ENCODE assay signal across 18 cellular contexts in genomic region chr1:5390497-5390896, GRCh38.
DNase-seq lines count a peak whose midpoint lies in the region; ATAC-seq and TF ChIP-seq lines count a peak whose summit lies in the region.
"Had no signal": no experiment of that assay in that cellular context is flagged by ENCODE, and none has a peak within 500 bp of the region (broad histone marks: within the 10 kb centered on the region; RNA-seq: fewer than 3 reads in every experiment).

No MANE protein-coding gene starts in this region.

- no peaks in the 10 kb centered on the region for H3K9me3 Mint-ChIP-seq in activated CD4-positive, alpha-beta T cell treated with anti-CD3 and anti-CD28 coated beads for 36 hours (ENCODE audit: low read depth)
- no peaks in the 10 kb centered on the region for H3K9me3 Mint-ChIP-seq in activated CD4-positive, alpha-beta memory T cell treated with anti-CD3 and anti-CD28 coated beads for 36 hours
- H3K9me3 Mint-ChIP-seq in naive thymus-derived CD8-positive, alpha-beta T cell: peaks cover 0 to 4% (median 0%) of the 10 kb centered on the region in 9 donors
- H3K9me3 Mint-ChIP-seq: CD4-positive, alpha-beta T cell had no signal

- H4K8ac ChIP-seq in mesendoderm (ENCODE audit: low read depth, low read length): no peak overlapping the region

- H3K4me3 Mint-ChIP-seq in activated CD4-positive, alpha-beta T cell treated with anti-CD3 and anti-CD28 coated beads for 36 hours: no peak overlapping the region
- no peak overlapping the region for H3K4me3 Mint-ChIP-seq in activated CD4-positive, alpha-beta memory T cell treated with anti-CD3 and anti-CD28 coated beads for 36 hours
- peak overlapping the region in 6 of 10 donors; percentile 10 to 90 (median 34) for H3K4me3 Mint-ChIP-seq in naive thymus-derived CD8-positive, alpha-beta T cell
- H3K4me3 Mint-ChIP-seq: CD4-positive, alpha-beta T cell; H9 had no signal

- H2AK5ac ChIP-seq in mesendoderm (ENCODE audit: low read length): no peak overlapping the region

- H3K9me2 ChIP-seq in Loucy (replicated peaks; ENCODE audit: low read depth, low read length): no peaks in the 10 kb centered on the region

- TF ChIP-seq CTCF in Loucy (conservative IDR thresholded peaks at IDR 0.05; ENCODE audit: low read length): no peak
- TF ChIP-seq CTCF in A673 (conservative IDR thresholded peaks at IDR 0.05; ENCODE audit: low read depth, low read length): no peak

- peaks cover 31% of the 10 kb centered on the region for H3K4me1 Mint-ChIP-seq in activated CD4-positive, alpha-beta T cell treated with anti-CD3 and anti-CD28 coated beads for 36 hours
- peaks cover 36% of the 10 kb centered on the region for H3K4me1 Mint-ChIP-seq in activated CD4-positive, alpha-beta memory T cell treated with anti-CD3 and anti-CD28 coated beads for 36 hours (ENCODE audit: low read depth)
- H3K4me1 Mint-ChIP-seq in naive thymus-derived CD8-positive, alpha-beta T cell: peaks cover 13 to 39% (median 31%) of the 10 kb centered on the region in 4 donors

- no peaks in the 10 kb centered on the region for H3K79me1 ChIP-seq in mesendoderm (ENCODE audit: low read length)

- CTCF ChIA-PET in activated CD4-positive, alpha-beta T cell treated with anti-CD3 and anti-CD28 coated beads for 36 hours (lab: Charles Lee): no interaction called here
- CTCF ChIA-PET in activated CD4-positive, alpha-beta memory T cell treated with anti-CD3 and anti-CD28 coated beads for 36 hours (lab: Charles Lee): no interaction called here
- CTCF ChIA-PET in A673 (lab: Charles Lee): no interaction called here

- H3F3A ChIP-seq in Loucy (ENCODE audit: low read depth): peaks cover 10% of the 10 kb centered on the region; the same call in 1 of the 2 replicates

- no peaks in the 10 kb centered on the region for H4K20me1 ChIP-seq in Loucy (ENCODE audit: insufficient read depth, low read length, poor library complexity, severe bottlenecking)

- WGBS in mesendoderm (ENCODE audit: extremely low coverage, insufficient coverage, low lambda C conversion rate): no CpG with 5 or more reads among the region's 7 CpGs

- no peaks in the 10 kb centered on the region for H3K27me3 ChIP-seq in Loucy (ENCODE audit: insufficient read depth, low read length, poor library complexity, severe bottlenecking)
- peaks cover 14% of the 10 kb centered on the region for H3K27me3 ChIP-seq in A673 (replicated peaks; ENCODE audit: insufficient read depth, low read depth, low read length, poor library complexity)
- no peaks in the 10 kb centered on the region for H3K27me3 ChIP-seq in mesendoderm (ENCODE audit: insufficient read depth, low read length, poor library complexity)

- H3K36me3 ChIP-seq in Loucy (ENCODE audit: insufficient read depth, low read length) (no peaks in the 10 kb centered on the region), A673 (ENCODE audit: insufficient read depth, low read length, poor library complexity, severe bottlenecking) (no peaks in the 10 kb centered on the region), mesendoderm (ENCODE audit: control insufficient read depth, insufficient read depth, low read length) (no peaks in the 10 kb centered on the region)

- no peak overlapping the region for H2BK5ac ChIP-seq in mesendoderm (ENCODE audit: low read length)

- no peak overlapping the region for H2BK120ac ChIP-seq in mesendoderm (ENCODE audit: low read depth, low read length)

- H3K4me1 ChIP-seq in Loucy (ENCODE audit: insufficient read depth, low read length, poor library complexity, severe bottlenecking) (peaks cover 29% of the 10 kb centered on the region), A673 (ENCODE audit: insufficient read depth, low read length, poor library complexity, severe bottlenecking) (no peaks in the 10 kb centered on the region), mesendoderm (ENCODE audit: control insufficient read depth, low read depth, low read length) (no peaks in the 10 kb centered on the region)

- H3K79me2 ChIP-seq in Loucy (ENCODE audit: insufficient read depth, low read length) (no peaks in the 10 kb centered on the region), mesendoderm (ENCODE audit: control insufficient read depth, insufficient read depth, low read length) (no peaks in the 10 kb centered on the region)

- no peak overlapping the region for H4K5ac ChIP-seq in mesendoderm (ENCODE audit: low read length)

- H3K9ac ChIP-seq in Loucy (ENCODE audit: low read depth, low read length, poor library complexity, severe bottlenecking) (no peak overlapping the region), mesendoderm (ENCODE audit: low read length) (no peak overlapping the region)

- no peaks in the 10 kb centered on the region for H3K9me3 ChIP-seq in Loucy (ENCODE audit: insufficient read depth, low read depth, low read length)
- no peaks in the 10 kb centered on the region for H3K9me3 ChIP-seq in A673 (ENCODE audit: low read depth, low read length, poor library complexity, severe bottlenecking)

- no peak overlapping the region for H3K4ac ChIP-seq in mesendoderm (ENCODE audit: low read depth, low read length)

- peak; percentile 72 for ATAC-seq in activated CD4-positive, alpha-beta T cell treated with anti-CD3 and anti-CD28 coated beads for 36 hours
- no peak for ATAC-seq in naive thymus-derived CD8-positive, alpha-beta T cell
- ATAC-seq: GM12878 had no signal

- POLR2A ChIA-PET in activated CD4-positive, alpha-beta T cell treated with anti-CD3 and anti-CD28 coated beads for 36 hours (lab: Charles Lee): no interaction called here
- POLR2A ChIA-PET in activated CD4-positive, alpha-beta memory T cell treated with anti-CD3 and anti-CD28 coated beads for 36 hours (lab: Charles Lee): no interaction called here
- POLR2A ChIA-PET in naive thymus-derived CD8-positive, alpha-beta T cell (lab: Charles Lee): interaction anchor here (1.1 to 2.0 kb wide), 2 partner anchors 21 to 62 kb away, joined by 3 to 5 read pairs; no protein-coding TSS in a partner anchor
- POLR2A ChIA-PET in A673 (lab: Charles Lee; ENCODE audit: low non-redundant PET): no interaction called here

- H3K27ac ChIP-seq in A673 (ENCODE audit: low read depth, low read length, poor library complexity, severe bottlenecking): no peak overlapping the region
- H3K27ac ChIP-seq in mesendoderm (ENCODE audit: low read depth, low read length): no peak overlapping the region
- H3K27ac ChIP-seq: PC-9 had no signal

- no peak overlapping the region for H2AFZ ChIP-seq in Loucy (ENCODE audit: low read length)
- H2AFZ ChIP-seq: PC-9 had no signal

- H3K56ac ChIP-seq in mesendoderm (ENCODE audit: low read length): no peak overlapping the region

- no peak overlapping the region for H3K27ac Mint-ChIP-seq in activated CD4-positive, alpha-beta T cell treated with anti-CD3 and anti-CD28 coated beads for 36 hours
- no peak overlapping the region for H3K27ac Mint-ChIP-seq in activated CD4-positive, alpha-beta memory T cell treated with anti-CD3 and anti-CD28 coated beads for 36 hours
- peak overlapping the region in 4 of 10 donors; percentile 18 to 87 (median 56) for H3K27ac Mint-ChIP-seq in naive thymus-derived CD8-positive, alpha-beta T cell
- H3K27ac Mint-ChIP-seq: CD4-positive, alpha-beta T cell; H9 had no signal

- intact Hi-C loops in activated CD4-positive, alpha-beta T cell treated with anti-CD3 and anti-CD28 coated beads for 36 hours (cut with DNase I, micrococcal nuclease): no loop called here
- intact Hi-C loops in activated CD4-positive, alpha-beta memory T cell treated with anti-CD3 and anti-CD28 coated beads for 36 hours (cut with micrococcal nuclease): no loop called here
- intact Hi-C loops in A673 (cut with micrococcal nuclease; ENCODE audit: unreplicated experiment): no loop called here

- H3K27me3 Mint-ChIP-seq in activated CD4-positive, alpha-beta T cell treated with anti-CD3 and anti-CD28 coated beads for 36 hours: no peaks in the 10 kb centered on the region
- H3K27me3 Mint-ChIP-seq in activated CD4-positive, alpha-beta memory T cell treated with anti-CD3 and anti-CD28 coated beads for 36 hours: no peaks in the 10 kb centered on the region
- H3K27me3 Mint-ChIP-seq in naive thymus-derived CD8-positive, alpha-beta T cell: no peaks in the 10 kb centered on the region
- H3K27me3 Mint-ChIP-seq: CD4-positive, alpha-beta T cell had no signal

- no peak overlapping the region for H3K4me3 ChIP-seq in Loucy (ENCODE audit: low read length, poor library complexity, severe bottlenecking)
- H3K4me3 ChIP-seq in A673 (ENCODE audit: low read depth, low read length, poor library complexity, severe bottlenecking): no peak overlapping the region
- no peak overlapping the region for H3K4me3 ChIP-seq in mesendoderm (ENCODE audit: low read length)
- H3K4me3 ChIP-seq: GM12878, PC-9 had no signal

- DNase-seq in activated CD4-positive, alpha-beta T cell treated with anti-CD3 and anti-CD28 coated beads for 36 hours: peak; percentile 50
- no peak for DNase-seq in activated CD4-positive, alpha-beta T cell treated with anti-CD3 and anti-CD28 coated beads for 1 hour
- peak; percentile 44 for DNase-seq in activated CD4-positive, alpha-beta memory T cell treated with anti-CD3 and anti-CD28 coated beads for 36 hours
- peak in 1 of 10 donors; percentile 46 for DNase-seq in naive thymus-derived CD8-positive, alpha-beta T cell
- DNase-seq in A673 (ENCODE audit: low spot score) (no peak), T-helper 1 cell (no peak), mesendoderm (no peak)
- DNase-seq: GF-D8, H9, KG1, NCI-H1417, NCI-H187 treated with DMSO at 0.1 percent for 48 hours, NCI-H226, NCI-H524, PC-9 had no signal

- no peak overlapping the region for H3K23ac ChIP-seq in mesendoderm (ENCODE audit: low read length)

- no TSS peak for BruUV-seq in A673 (replicated peaks; lab: Mats Ljungman, UMichigan)

- no peaks in the 10 kb centered on the region for H3K36me3 Mint-ChIP-seq in activated CD4-positive, alpha-beta T cell treated with anti-CD3 and anti-CD28 coated beads for 36 hours (ENCODE audit: low read depth)
- no peaks in the 10 kb centered on the region for H3K36me3 Mint-ChIP-seq in activated CD4-positive, alpha-beta memory T cell treated with anti-CD3 and anti-CD28 coated beads for 36 hours
- no peaks in the 10 kb centered on the region for H3K36me3 Mint-ChIP-seq in naive thymus-derived CD8-positive, alpha-beta T cell

- no peak overlapping the region for H2BK15ac ChIP-seq in mesendoderm (replicated peaks; ENCODE audit: low read depth)

- H3K18ac ChIP-seq in mesendoderm (ENCODE audit: low read length): no peak overlapping the region

- peak overlapping the region; percentile 76 for H3K4me2 ChIP-seq in Loucy (ENCODE audit: low read depth, low read length, poor library complexity, severe bottlenecking)
- H3K4me2 ChIP-seq in mesendoderm (ENCODE audit: low read length): no peak overlapping the region
- H3K4me2 ChIP-seq: PC-9 had no signal

Comparison
In these comparisons a context has a peak if more than half of its experiments do, and no peak if none do; other contexts are left out.
1. DNase-seq: peak in activated CD4-positive, alpha-beta T cell treated with anti-CD3 and anti-CD28 coated beads for 36 hours (single experiment) and activated CD4-positive, alpha-beta memory T cell treated with anti-CD3 and anti-CD28 coated beads for 36 hours (single experiment); none in activated CD4-positive, alpha-beta T cell treated with anti-CD3 and anti-CD28 coated beads for 1 hour (single experiment), A673 (single experiment), T-helper 1 cell (0 of 5) and mesendoderm (single experiment).
2. H3K4me3 Mint-ChIP-seq: peak in naive thymus-derived CD8-positive, alpha-beta T cell (6 of 10); none in activated CD4-positive, alpha-beta T cell treated with anti-CD3 and anti-CD28 coated beads for 36 hours (single experiment) and activated CD4-positive, alpha-beta memory T cell treated with anti-CD3 and anti-CD28 coated beads for 36 hours (single experiment).